ENCODE assay signal across 17 cellular contexts in the genomic region with DNA sequence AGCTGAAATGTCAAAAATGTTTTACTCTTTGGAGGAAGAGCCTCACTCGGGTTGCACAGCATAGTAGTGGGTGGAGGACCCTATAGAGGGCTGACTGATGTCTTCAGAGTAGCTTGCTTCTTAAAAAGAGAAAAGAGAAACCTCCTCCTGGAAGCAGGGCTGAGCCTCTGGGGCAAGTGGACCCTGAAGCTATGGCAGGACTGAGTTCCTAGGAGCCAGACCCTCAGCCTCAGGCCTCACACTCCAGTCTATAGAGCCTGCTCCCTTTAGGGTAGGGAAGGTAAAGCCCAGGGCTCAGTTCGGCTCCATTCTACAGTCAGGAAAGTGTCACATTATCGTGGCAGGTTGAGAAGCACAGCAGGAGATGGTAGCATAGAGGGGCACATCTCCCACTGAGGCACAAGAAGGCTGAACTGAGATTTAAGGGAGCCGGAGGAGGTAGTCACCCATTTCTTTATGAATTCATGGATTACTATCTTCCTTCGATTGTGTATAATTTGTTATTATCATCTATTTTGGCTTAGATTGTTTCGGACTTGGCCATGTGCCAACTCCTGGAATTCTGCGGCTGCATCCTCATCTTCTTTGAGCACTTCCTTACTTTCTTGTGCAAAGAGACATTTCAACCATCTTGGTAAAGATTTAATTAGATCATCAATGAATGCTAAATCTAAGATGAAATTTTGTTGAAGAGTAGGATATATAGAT. TPM values are rescaled to one million over a fixed set of nuclear protein-coding genes. Genes with fewer than 3 reads are reported as not detected.
DNase-seq lines count a peak whose midpoint lies in the region; ATAC-seq, FAIRE-seq and TF ChIP-seq lines count a peak whose summit lies in the region.
"Had no signal": no experiment of that assay in that cellular context is flagged by ENCODE, and none has a peak within 500 bp of the region (broad histone marks: within the 10 kb centered on the region; RNA-seq: fewer than 3 reads in every experiment).

No MANE protein-coding gene starts in this region.

- H3K9me3 ChIP-seq in K562 (replicated peaks; ENCODE audit: control insufficient read depth, insufficient read depth, low read depth, low read length) (no peaks in the 10 kb centered on the region), HepG2 (ENCODE audit: low read length) (no peaks in the 10 kb centered on the region)
- H3K9me3 ChIP-seq: SJCRH30 had no signal

- H3K9ac ChIP-seq in K562 (ENCODE audit: insufficient read depth in 1 of 2, low read depth in 2 of 2, low read length in 2 of 2) (no peak overlapping the region), HepG2 (ENCODE audit: insufficient read depth, low read depth, low read length) (no peak overlapping the region)

- peaks cover 9% of the 10 kb centered on the region for H3K4me1 Mint-ChIP-seq in type B pancreatic cell (ENCODE audit: unreplicated experiment)

- no peaks in the 10 kb centered on the region for H3K36me3 Mint-ChIP-seq in type B pancreatic cell

- no peak overlapping the region for H3K4me3 Mint-ChIP-seq in type B pancreatic cell

- CTCF ChIA-PET in K562 (lab: Yijun Ruan, JAX; ENCODE audit: low intra/inter-chr PET ratio) (no interaction called here), HepG2 (lab: Yijun Ruan, JAX; ENCODE audit: low intra/inter-chr PET ratio, low total read pairs) (no interaction called here)

- H3K27me3 Mint-ChIP-seq in type B pancreatic cell: no peaks in the 10 kb centered on the region

- POLR2A ChIA-PET in K562 (lab: Yijun Ruan, JAX) (interaction anchor here (1.4 to 1.8 kb wide), 2 partner anchors 9 to 10 kb away, joined by 3 to 4 read pairs; no protein-coding TSS in a partner anchor), HepG2 (lab: Yijun Ruan, JAX) (no interaction called here)

- BruUV-seq in K562 (replicated peaks; lab: Mats Ljungman, UMichigan) (no TSS peak), HepG2 (replicated peaks; lab: Mats Ljungman, UMichigan) (no TSS peak)

- H3K36me3 ChIP-seq in H7 (replicated peaks; ENCODE audit: control insufficient read depth, insufficient read depth, low read length): no peaks in the 10 kb centered on the region
- H3K36me3 ChIP-seq in K562 (ENCODE audit: control insufficient read depth, insufficient read depth, low read length): no peaks in the 10 kb centered on the region
- no peaks in the 10 kb centered on the region for H3K36me3 ChIP-seq in HepG2 (replicated peaks in 1 of 2; ENCODE audit: control insufficient read depth in 1 of 2, insufficient read depth in 2 of 2, low read length in 2 of 2)
- H3K36me3 ChIP-seq: SJCRH30 had no signal

- no peaks in the 10 kb centered on the region for H3K9me3 Mint-ChIP-seq in type B pancreatic cell

- 4% methylated on average over 7 of the region's 7 CpGs for WGBS in K562 (ENCODE audit: insufficient coverage, low coverage, missing lambda C conversion rate)
- WGBS in HepG2 (ENCODE audit: low lambda C conversion rate): 48% methylated on average over 7 of the region's 7 CpGs

- intact Hi-C loops in K562 (cut with micrococcal nuclease) (no loop called here), HepG2 (cut with micrococcal nuclease; ENCODE audit: unreplicated experiment) (no loop called here)

- H3K9me1 ChIP-seq in K562 (ENCODE audit: control insufficient read depth, insufficient read depth, low read length): no peaks in the 10 kb centered on the region

- DNase-seq in H7 (peak; percentile 2), K562 (ENCODE audit: extremely low read depth in 1 of 4, low spot score in 3 of 4) (no peak), HepG2 (ENCODE audit: low spot score) (no peak), type B pancreatic cell (ENCODE audit: extremely low spot score, unreplicated experiment) (peak; percentile 43), nucleus accumbens (lab: John Stamatoyannopoulos, UW) (no peak), NCI-H2107 treated with DMSO at 0.1 percent for 48 hours (lab: John Stamatoyannopoulos, UW; ENCODE audit: unreplicated experiment) (no peak), NCI-H1105 (lab: John Stamatoyannopoulos, UW) (no peak)
- DNase-seq: DMS79, GOT3, KG1, NCI-H1417, NCI-H187 treated with DMSO at 0.1 percent for 48 hours, NCI-H526, SJCRH30 had no signal

- H3K79me2 ChIP-seq in K562 (ENCODE audit: control insufficient read depth, insufficient read depth, low read length): no peaks in the 10 kb centered on the region
- H3K79me2 ChIP-seq in HepG2 (ENCODE audit: insufficient read depth, low read length): no peaks in the 10 kb centered on the region

- H3K27ac ChIP-seq in K562 (ENCODE audit: extremely low read depth, low read depth, low read length): no peak overlapping the region
- no peak overlapping the region for H3K27ac ChIP-seq in HepG2 (ENCODE audit: extremely low read length, insufficient read depth, low read length)
- H3K27ac ChIP-seq: C4-2B, SJCRH30 had no signal

- TF ChIP-seq CTCF in K562 (IDR thresholded peaks at IDR 0.05 in 2 of 3, conservative IDR thresholded peaks at IDR 0.05 in 1 of 3; ENCODE audit: insufficient read depth in 2 of 3, low read depth in 1 of 3, low read length in 3 of 3) (no peak), HepG2 (CRISPR knock-in tag; IDR thresholded peaks at IDR 0.05) (no peak), type B pancreatic cell (conservative IDR thresholded peaks at IDR 0.05) (no peak)

- no peaks in the 10 kb centered on the region for H3K4me1 ChIP-seq in K562 (replicated peaks in 1 of 2; ENCODE audit: control insufficient read depth in 2 of 2, insufficient read depth in 2 of 2, low read length in 2 of 2)
- H3K4me1 ChIP-seq in HepG2 (ENCODE audit: insufficient read depth, low read length): peaks cover 30% of the 10 kb centered on the region
- H3K4me1 ChIP-seq: SJCRH30 had no signal

- in situ Hi-C loops in K562 (cut with MboI) (no loop called here), HepG2 (cut with HindIII; ENCODE audit: extremely low pct_ligation_motif_present, low pct_unique_long_range_greater_than_20kb) (no loop called here)

- no peaks in the 10 kb centered on the region for H3K27me3 ChIP-seq in H7 (ENCODE audit: control insufficient read depth, insufficient read depth, low read length)
- H3K27me3 ChIP-seq in K562 (ENCODE audit: control insufficient read depth in 2 of 2, insufficient read depth in 2 of 2, low read length in 2 of 2): peaks cover 45 to 72% of the 10 kb centered on the region in 2 experiments
- H3K27me3 ChIP-seq in HepG2 (ENCODE audit: control insufficient read depth in 1 of 2, insufficient read depth in 2 of 2, low read length in 2 of 2): peaks cover 9 to 55% of the 10 kb centered on the region in 2 experiments
- H3K27me3 ChIP-seq: SJCRH30 had no signal

- H4K20me1 ChIP-seq in K562 (replicated peaks; ENCODE audit: control insufficient read depth, insufficient read depth, low read length) (no peaks in the 10 kb centered on the region), HepG2 (ENCODE audit: insufficient read depth, low read length) (no peaks in the 10 kb centered on the region)

- TF ChIP-seq EP300 in K562 (IDR thresholded peaks at IDR 0.05; ENCODE audit: low read length) (no peak), HepG2 (IDR thresholded peaks at IDR 0.05; ENCODE audit: low read depth in 2 of 2, low read length in 2 of 2) (no peak), HepG2 (CRISPR knock-in tag; IDR thresholded peaks at IDR 0.05; ENCODE audit: borderline replicate concordance) (no peak)

- FAIRE-seq in K562 (lab: Jason Lieb, UNC) (no peak), HepG2 (lab: Jason Lieb, UNC) (no peak)
- FAIRE-seq: GM12892, GM18507 had no signal

- H3K4me3 ChIP-seq in H7 (ENCODE audit: insufficient read depth, low read depth, low read length) (no peak overlapping the region), K562 (no peak overlapping the region), HepG2 (replicated peaks in 1 of 3; ENCODE audit: insufficient read depth in 1 of 3, low read depth in 2 of 3, low read length in 3 of 3) (no peak overlapping the region)
- H3K4me3 ChIP-seq: SJCRH30 had no signal

- H2AFZ ChIP-seq in K562 (ENCODE audit: low read depth, low read length) (no peak overlapping the region), HepG2 (ENCODE audit: low read length) (no peak overlapping the region)

- H3K27ac Mint-ChIP-seq in type B pancreatic cell: no peak overlapping the region

- TF ChIP-seq RAD21 in K562 (CRISPR knock-in tag; conservative IDR thresholded peaks at IDR 0.05 in 1 of 2, IDR thresholded peaks at IDR 0.05 in 1 of 2) (no peak), HepG2 (CRISPR knock-in tag; IDR thresholded peaks at IDR 0.05) (no peak)

- no peak overlapping the region for H3K4me2 ChIP-seq in K562 (ENCODE audit: insufficient read depth, low read length)
- no peak overlapping the region for H3K4me2 ChIP-seq in HepG2 (ENCODE audit: low read depth, low read length)

- ATAC-seq in K562 (no peak), HepG2 (no peak)

- TF ChIP-seq POLR2A in K562 (conservative IDR thresholded peaks at IDR 0.05): no peak
- TF ChIP-seq POLR2A in HepG2 (IDR thresholded peaks at IDR 0.05; ENCODE audit: insufficient read depth in 1 of 2, low read depth in 2 of 2, low read length in 2 of 2): no peak

RNA-seq across cellular contexts. Expression of gene CUEDC1, which starts 7.4 kb away (rescaled TPM):
- total RNA-seq in H7 (2014; rRNA removed; shearing (Covaris generic)): 8.1 and 13.9 TPM in 2 replicates
- total RNA-seq in K562 (2011; cell fraction: chromatin; rRNA removed; ENCODE audit: low replicate concordance): 3.9 and 5.6 TPM in 2 replicates
- 3.2 and 5.3 TPM in 2 replicates for total RNA-seq in K562 (2011; cell fraction: nucleolus; rRNA removed)
- 2.2 and 2.3 TPM in 2 replicates for total RNA-seq in K562 (2011; cell fraction: nucleoplasm; rRNA removed)
- total RNA-seq in K562 (2014; rRNA removed): 0.33 and 1.5 TPM in 2 replicates
- 0.64 and 0.65 TPM in 2 replicates for total RNA-seq in K562 (2014; rRNA removed; fragmentation: Illumina TruSeq; extraction: Trizol)
- 0.62 and 0.94 TPM in 2 replicates for total RNA-seq in K562 (2015; rRNA removed; fragmentation: Illumina TruSeq; extraction: Trizol)
- total RNA-seq in K562 (2021): 1.0 and 2.5 TPM in 2 replicates
- polyA plus RNA-seq in K562 (2011; rRNA removed): 1.7 and 2.0 TPM in 2 replicates
- polyA plus RNA-seq in K562 (2011; cell fraction: cytosol; rRNA removed): 1.6 and 1.8 TPM in 2 replicates
- 4.7 and 9.4 TPM in 2 replicates for polyA plus RNA-seq in K562 (2011; cell fraction: nucleus; rRNA removed)
- polyA plus RNA-seq in K562 (2012): 0.42 and 2.3 TPM in 2 replicates
- 1.5 and 1.7 TPM in 2 replicates for polyA plus RNA-seq in K562 (2014; fragmentation: Illumina TruSeq; extraction: Trizol)
- under 1 TPM in 1 of 2 experiments, not detected in 1; 0.20 TPM for polyA plus RNA-seq in K562 (2014; fragmentation: Nextera tagmentation; extraction: Ambion mirVana)
- polyA plus RNA-seq in K562 (2014; rRNA removed): 2.5 and 4.1 TPM in 2 replicates
- 0.75 and 1.4 TPM in 2 replicates for polyA minus RNA-seq in K562 (2011; rRNA and poly(A)+ RNA removed)
- polyA minus RNA-seq in K562 (2011; cell fraction: cytosol; rRNA and poly(A)+ RNA removed): 1.5 and 2.1 TPM in 2 replicates
- 1.6 and 1.7 TPM in 2 replicates for polyA minus RNA-seq in K562 (2011; cell fraction: nucleus; rRNA and poly(A)+ RNA removed)
- 4.2 and 7.4 TPM in 2 replicates for total RNA-seq in HepG2 (2016; rRNA removed; fragmentation: Illumina TruSeq; extraction: Trizol)
- 4.1 and 4.7 TPM in 2 replicates for total RNA-seq in HepG2 (2016; cell fraction: cytosol; rRNA removed; fragmentation: Illumina TruSeq; extraction: Trizol; ENCODE audit: low read depth)
- 3.5 and 7.9 TPM in 2 replicates for total RNA-seq in HepG2 (2016; cell fraction: insoluble cytoplasmic fraction; rRNA removed; fragmentation: Illumina TruSeq; extraction: Trizol)
- total RNA-seq in HepG2 (2016; cell fraction: membrane; rRNA removed; fragmentation: Illumina TruSeq; extraction: Trizol): 7.6 and 8.6 TPM in 2 replicates
- 9.6 and 11.9 TPM in 2 replicates for total RNA-seq in HepG2 (2016; cell fraction: nucleus; rRNA removed; fragmentation: Illumina TruSeq; extraction: Trizol)
- 12.9 and 14.4 TPM in 2 replicates for polyA plus RNA-seq in HepG2 (2011; rRNA removed)
- polyA plus RNA-seq in HepG2 (2011; cell fraction: cytosol; rRNA removed): 8.1 and 8.6 TPM in 2 replicates
- 36.7 and 43.5 TPM in 2 replicates for polyA plus RNA-seq in HepG2 (2011; cell fraction: nucleus; rRNA removed)
- polyA plus RNA-seq in HepG2 (2012): 9.8 and 10.2 TPM in 2 replicates
- polyA plus RNA-seq in HepG2 (2016; cell fraction: cytosol; fragmentation: Illumina TruSeq; extraction: Trizol; ENCODE audit: low read depth): 9.4 and 11.1 TPM in 2 replicates
- 9.2 and 10.0 TPM in 2 replicates for polyA plus RNA-seq in HepG2 (2016; cell fraction: insoluble cytoplasmic fraction; fragmentation: Illumina TruSeq; extraction: Trizol; ENCODE audit: low read depth)
- polyA plus RNA-seq in HepG2 (2016; cell fraction: membrane; fragmentation: Illumina TruSeq; extraction: Trizol; ENCODE audit: low read depth): 15.4 and 16.0 TPM in 2 replicates
- polyA plus RNA-seq in HepG2 (2016; cell fraction: nucleus; fragmentation: Illumina TruSeq; extraction: Trizol; ENCODE audit: insufficient read depth, low read depth): 33.7 and 36.2 TPM in 2 replicates
- polyA minus RNA-seq in HepG2 (2011; rRNA and poly(A)+ RNA removed; ENCODE audit: low replicate concordance): 2.9 and 6.8 TPM in 2 replicates
- 5.1 and 7.3 TPM in 2 replicates for polyA minus RNA-seq in HepG2 (2011; cell fraction: cytosol; rRNA and poly(A)+ RNA removed)
- 6.6 and 8.2 TPM in 2 replicates for polyA minus RNA-seq in HepG2 (2011; cell fraction: nucleus; rRNA and poly(A)+ RNA removed)
- total RNA-seq in type B pancreatic cell (ENCODE audit: low replicate concordance): 29.8 and 31.3 TPM in 2 replicates

RNA-seq across cellular contexts. Expression of gene VEZF1, which starts 25.5 kb away (rescaled TPM):
- total RNA-seq in H7 (2014; rRNA removed; shearing (Covaris generic)): 48.2 and 66.1 TPM in 2 replicates
- total RNA-seq in K562 (2011; cell fraction: chromatin; rRNA removed; ENCODE audit: low replicate concordance): 10.2 and 22.1 TPM in 2 replicates
- total RNA-seq in K562 (2011; cell fraction: nucleolus; rRNA removed): 8.3 and 9.2 TPM in 2 replicates
- 13.8 and 21.1 TPM in 2 replicates for total RNA-seq in K562 (2011; cell fraction: nucleoplasm; rRNA removed)
- total RNA-seq in K562 (2014; rRNA removed) (17.8 and 19.3 TPM in 2 replicates), K562 (2014; rRNA removed; fragmentation: Illumina TruSeq; extraction: Trizol) (25.9 and 26.2 TPM in 2 replicates), K562 (2015; rRNA removed; fragmentation: Illumina TruSeq; extraction: Trizol) (26.2 and 26.8 TPM in 2 replicates), K562 (2021) (24.6 and 25.7 TPM in 2 replicates), HepG2 (2016; rRNA removed; fragmentation: Illumina TruSeq; extraction: Trizol) (45.9 and 48.0 TPM in 2 replicates), type B pancreatic cell (ENCODE audit: low replicate concordance) (53.3 and 73.2 TPM in 2 replicates)
- polyA plus RNA-seq in K562 (2011; rRNA removed) (18.2 and 22.1 TPM in 2 replicates), K562 (2014; fragmentation: Illumina TruSeq; extraction: Trizol) (28.3 and 33.4 TPM in 2 replicates), K562 (2014; fragmentation: Nextera tagmentation; extraction: Ambion mirVana) (1 to 10 TPM; 9.5 to 9.8 TPM), K562 (2014; rRNA removed) (12.3 and 15.5 TPM in 2 replicates), HepG2 (2011; rRNA removed) (41.3 and 49.7 TPM in 2 replicates)
- polyA plus RNA-seq in K562 (2011; cell fraction: cytosol; rRNA removed): 14.7 and 15.8 TPM in 2 replicates
- 25.7 and 26.0 TPM in 2 replicates for polyA plus RNA-seq in K562 (2011; cell fraction: nucleus; rRNA removed)
- polyA plus RNA-seq in K562 (2012): 21.9 and 25.5 TPM in 2 replicates
- 31.2 and 40.2 TPM in 2 replicates for polyA minus RNA-seq in K562 (2011; rRNA and poly(A)+ RNA removed)
- 18.1 and 19.2 TPM in 2 replicates for polyA minus RNA-seq in K562 (2011; cell fraction: cytosol; rRNA and poly(A)+ RNA removed)
- polyA minus RNA-seq in K562 (2011; cell fraction: nucleus; rRNA and poly(A)+ RNA removed): 14.0 and 18.0 TPM in 2 replicates
- 8.8 and 10.8 TPM in 2 replicates for total RNA-seq in HepG2 (2016; cell fraction: cytosol; rRNA removed; fragmentation: Illumina TruSeq; extraction: Trizol; ENCODE audit: low read depth)
- 41.9 and 43.4 TPM in 2 replicates for total RNA-seq in HepG2 (2016; cell fraction: insoluble cytoplasmic fraction; rRNA removed; fragmentation: Illumina TruSeq; extraction: Trizol)
- 42.3 and 48.6 TPM in 2 replicates for total RNA-seq in HepG2 (2016; cell fraction: membrane; rRNA removed; fragmentation: Illumina TruSeq; extraction: Trizol)
- 31.1 and 37.8 TPM in 2 replicates for total RNA-seq in HepG2 (2016; cell fraction: nucleus; rRNA removed; fragmentation: Illumina TruSeq; extraction: Trizol)
- 27.7 and 34.7 TPM in 2 replicates for polyA plus RNA-seq in HepG2 (2011; cell fraction: cytosol; rRNA removed)
- 30.2 and 33.3 TPM in 2 replicates for polyA plus RNA-seq in HepG2 (2011; cell fraction: nucleus; rRNA removed)
- 38.9 and 45.7 TPM in 2 replicates for polyA plus RNA-seq in HepG2 (2012)
- polyA plus RNA-seq in HepG2 (2016; cell fraction: cytosol; fragmentation: Illumina TruSeq; extraction: Trizol; ENCODE audit: low read depth): 7.1 and 7.4 TPM in 2 replicates
- polyA plus RNA-seq in HepG2 (2016; cell fraction: insoluble cytoplasmic fraction; fragmentation: Illumina TruSeq; extraction: Trizol; ENCODE audit: low read depth): 34.8 and 42.4 TPM in 2 replicates
- polyA plus RNA-seq in HepG2 (2016; cell fraction: membrane; fragmentation: Illumina TruSeq; extraction: Trizol; ENCODE audit: low read depth): 22.0 and 25.5 TPM in 2 replicates
- polyA plus RNA-seq in HepG2 (2016; cell fraction: nucleus; fragmentation: Illumina TruSeq; extraction: Trizol; ENCODE audit: insufficient read depth, low read depth): 46.2 and 49.1 TPM in 2 replicates
- polyA minus RNA-seq in HepG2 (2011; rRNA and poly(A)+ RNA removed; ENCODE audit: low replicate concordance): 41.4 and 56.9 TPM in 2 replicates
- 31.2 and 37.3 TPM in 2 replicates for polyA minus RNA-seq in HepG2 (2011; cell fraction: cytosol; rRNA and poly(A)+ RNA removed)
- polyA minus RNA-seq in HepG2 (2011; cell fraction: nucleus; rRNA and poly(A)+ RNA removed): 32.7 and 46.6 TPM in 2 replicates

RNA-seq across cellular contexts. Expression of gene SRSF1, which starts 44.5 kb away (rescaled TPM):
- total RNA-seq in H7 (2014; rRNA removed; shearing (Covaris generic)): 326 and 341 TPM in 2 replicates
- total RNA-seq in K562 (2011; cell fraction: chromatin; rRNA removed; ENCODE audit: low replicate concordance): 786 and 1,134 TPM in 2 replicates
- 478 and 544 TPM in 2 replicates for total RNA-seq in K562 (2011; cell fraction: nucleolus; rRNA removed)
- 429 and 506 TPM in 2 replicates for total RNA-seq in K562 (2011; cell fraction: nucleoplasm; rRNA removed)
- total RNA-seq in K562 (2014; rRNA removed): 434 and 460 TPM in 2 replicates
- 485 and 507 TPM in 2 replicates for total RNA-seq in K562 (2014; rRNA removed; fragmentation: Illumina TruSeq; extraction: Trizol)
- 538 and 559 TPM in 2 replicates for total RNA-seq in K562 (2015; rRNA removed; fragmentation: Illumina TruSeq; extraction: Trizol)
- total RNA-seq in K562 (2021): 384 and 442 TPM in 2 replicates
- 318 and 470 TPM in 2 replicates for polyA plus RNA-seq in K562 (2011; rRNA removed)
- polyA plus RNA-seq in K562 (2011; cell fraction: cytosol; rRNA removed): 194 and 299 TPM in 2 replicates
- polyA plus RNA-seq in K562 (2011; cell fraction: nucleus; rRNA removed): 1,337 and 1,529 TPM in 2 replicates
- 195 and 557 TPM in 2 replicates for polyA plus RNA-seq in K562 (2012)
- 380 and 384 TPM in 2 replicates for polyA plus RNA-seq in K562 (2014; fragmentation: Illumina TruSeq; extraction: Trizol)
- polyA plus RNA-seq in K562 (2014; fragmentation: Nextera tagmentation; extraction: Ambion mirVana): 10 to 100 TPM; 77.8 to 98.4 TPM
- 425 and 475 TPM in 2 replicates for polyA plus RNA-seq in K562 (2014; rRNA removed)
- polyA minus RNA-seq in K562 (2011; rRNA and poly(A)+ RNA removed): 523 and 643 TPM in 2 replicates
- 235 and 297 TPM in 2 replicates for polyA minus RNA-seq in K562 (2011; cell fraction: cytosol; rRNA and poly(A)+ RNA removed)
- 514 and 680 TPM in 2 replicates for polyA minus RNA-seq in K562 (2011; cell fraction: nucleus; rRNA and poly(A)+ RNA removed)
- total RNA-seq in HepG2 (2016; rRNA removed; fragmentation: Illumina TruSeq; extraction: Trizol): 445 and 520 TPM in 2 replicates
- 40.7 and 51.5 TPM in 2 replicates for total RNA-seq in HepG2 (2016; cell fraction: cytosol; rRNA removed; fragmentation: Illumina TruSeq; extraction: Trizol; ENCODE audit: low read depth)
- 472 and 528 TPM in 2 replicates for total RNA-seq in HepG2 (2016; cell fraction: insoluble cytoplasmic fraction; rRNA removed; fragmentation: Illumina TruSeq; extraction: Trizol)
- 120 and 137 TPM in 2 replicates for total RNA-seq in HepG2 (2016; cell fraction: membrane; rRNA removed; fragmentation: Illumina TruSeq; extraction: Trizol)
- total RNA-seq in HepG2 (2016; cell fraction: nucleus; rRNA removed; fragmentation: Illumina TruSeq; extraction: Trizol): 332 and 353 TPM in 2 replicates
- polyA plus RNA-seq in HepG2 (2011; rRNA removed): 142 and 144 TPM in 2 replicates
- 61.9 and 82.9 TPM in 2 replicates for polyA plus RNA-seq in HepG2 (2011; cell fraction: cytosol; rRNA removed)
- 1,130 and 1,625 TPM in 2 replicates for polyA plus RNA-seq in HepG2 (2011; cell fraction: nucleus; rRNA removed)
- 96.9 and 161 TPM in 2 replicates for polyA plus RNA-seq in HepG2 (2012)
- 19.4 and 20.4 TPM in 2 replicates for polyA plus RNA-seq in HepG2 (2016; cell fraction: cytosol; fragmentation: Illumina TruSeq; extraction: Trizol; ENCODE audit: low read depth)
- polyA plus RNA-seq in HepG2 (2016; cell fraction: insoluble cytoplasmic fraction; fragmentation: Illumina TruSeq; extraction: Trizol; ENCODE audit: low read depth): 411 and 445 TPM in 2 replicates
- 54.7 and 57.3 TPM in 2 replicates for polyA plus RNA-seq in HepG2 (2016; cell fraction: membrane; fragmentation: Illumina TruSeq; extraction: Trizol; ENCODE audit: low read depth)
- polyA plus RNA-seq in HepG2 (2016; cell fraction: nucleus; fragmentation: Illumina TruSeq; extraction: Trizol; ENCODE audit: insufficient read depth, low read depth): 359 and 383 TPM in 2 replicates
- 673 and 710 TPM in 2 replicates for polyA minus RNA-seq in HepG2 (2011; rRNA and poly(A)+ RNA removed; ENCODE audit: low replicate concordance)
- 78.3 and 89.3 TPM in 2 replicates for polyA minus RNA-seq in HepG2 (2011; cell fraction: cytosol; rRNA and poly(A)+ RNA removed)
- polyA minus RNA-seq in HepG2 (2011; cell fraction: nucleus; rRNA and poly(A)+ RNA removed): 1,057 and 1,237 TPM in 2 replicates
- total RNA-seq in type B pancreatic cell (ENCODE audit: low replicate concordance): 200 and 306 TPM in 2 replicates

Comparison
In these comparisons a context has a peak if more than half of its experiments do, and no peak if none do; other contexts are left out.
1. DNase-seq: peak in H7 (single experiment) and type B pancreatic cell (single experiment); none in K562 (0 of 4), HepG2 (single experiment), nucleus accumbens (0 of 56), NCI-H2107 treated with DMSO at 0.1 percent for 48 hours (single experiment) and NCI-H1105 (single experiment).